22 cellular contexts compared by ENCODE assay signal in genomic region chr7:82446897-82447296, GRCh38.
DNase-seq lines count a peak whose midpoint lies in the region; ATAC-seq, FAIRE-seq and TF ChIP-seq lines count a peak whose summit lies in the region.
"Had no signal": no experiment of that assay in that cellular context is flagged by ENCODE, and none has a peak within 500 bp of the region (broad histone marks: within the 10 kb centered on the region; RNA-seq: fewer than 3 reads in every experiment).

No MANE protein-coding gene starts in this region.

- TF ChIP-seq CTCF in D721Med (IDR thresholded peaks at IDR 0.05; ENCODE audit: insufficient read depth, missing control alignments) = no peak

- FAIRE-seq in D721Med (lab: Jason Lieb, UNC) = peak; percentile 51
- peak; percentile 69 for FAIRE-seq in islet of Langerhans (lab: Jason Lieb, UNC)
- FAIRE-seq: GM12891, GM19239, H1, HTR-8/SVneo had no signal

- DNase-seq in NCI-H1417 (lab: John Stamatoyannopoulos, UW) = peak in 2 of 3 experiments; percentile 16 to 66
- DNase-seq in NCI-H1417 treated with DMSO at 0.1 percent for 48 hours (lab: John Stamatoyannopoulos, UW) = no peak
- DNase-seq in D721Med (ENCODE audit: insufficient read length, low spot score) = no peak
- peak; percentile 75 for DNase-seq in NCI-H69 (lab: John Stamatoyannopoulos, UW)
- no peak for DNase-seq in NCI-H2227 treated with DMSO at 0.1 percent for 48 hours (lab: John Stamatoyannopoulos, UW)
- DNase-seq: ACHN; BE2C; C1 segment of cervical spinal cord; CD4-positive, CD25-positive, alpha-beta regulatory T cell; CD8-positive, alpha-beta memory T cell; COR-L47; DMS153; DND-41; EL; H9; KBM-7 had no signal

- ATAC-seq in HG03442 (IDR thresholded peaks at IDR 0.05; ENCODE audit: unreplicated experiment) = no peak

Comparison
In these comparisons a context has a peak if more than half of its experiments do, and no peak if none do; other contexts are left out.
1. DNase-seq: peak in NCI-H1417 (2 of 3) and NCI-H69 (single experiment); none in NCI-H1417 treated with DMSO at 0.1 percent for 48 hours (single experiment), D721Med (single experiment) and NCI-H2227 treated with DMSO at 0.1 percent for 48 hours (single experiment).